9 cellular contexts compared by ENCODE assay signal in the genomic region with DNA sequence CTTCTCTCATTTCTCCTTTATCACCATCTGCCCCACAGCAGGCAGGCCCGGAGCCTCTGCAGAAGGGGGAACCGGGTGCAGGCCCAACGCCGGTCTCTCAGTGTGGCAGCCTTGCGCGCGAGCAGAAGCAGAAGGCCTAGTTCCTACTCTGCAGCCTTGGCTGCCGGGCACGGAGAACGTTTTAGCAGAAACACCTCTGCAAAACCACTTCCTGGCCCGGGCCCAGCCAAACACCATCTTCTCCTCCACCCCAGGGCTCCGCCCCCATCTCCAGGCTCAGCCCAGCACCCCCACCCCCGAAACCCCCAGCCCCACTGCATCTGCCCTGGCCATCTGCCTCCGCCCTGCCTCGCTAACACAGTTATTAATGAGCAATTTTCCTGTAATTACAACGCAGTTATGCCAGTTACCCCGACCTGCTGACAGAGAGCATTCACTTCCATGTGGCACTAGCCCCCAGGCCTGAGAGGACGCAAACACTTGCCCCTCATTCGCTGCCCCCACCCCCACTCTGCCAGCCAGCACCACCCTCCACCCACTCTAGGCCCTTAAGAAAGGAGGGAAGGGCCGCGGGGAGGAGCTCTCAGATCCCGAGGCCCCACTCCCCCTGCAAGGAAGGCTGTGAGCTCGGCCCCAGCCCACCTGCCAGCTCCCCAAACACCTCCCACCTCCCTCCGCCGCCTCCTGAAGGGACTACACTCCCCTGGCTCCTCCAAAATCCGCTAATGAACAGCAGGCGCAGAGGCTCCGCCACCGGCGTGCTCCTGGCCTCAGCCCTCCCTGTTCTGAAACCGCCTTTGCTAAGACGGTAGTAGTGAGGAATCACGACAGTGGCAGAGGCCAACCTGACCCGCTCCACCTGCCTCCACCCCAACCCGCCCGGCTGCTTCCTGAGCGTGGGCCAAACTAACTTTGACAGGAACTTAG. TPM values are rescaled to one million over a fixed set of nuclear protein-coding genes. Genes with fewer than 3 reads are reported as not detected.
DNase-seq lines count a peak whose midpoint lies in the region; ATAC-seq and TF ChIP-seq lines count a peak whose summit lies in the region.
"Had no signal": no experiment of that assay in that cellular context is flagged by ENCODE, and none has a peak within 500 bp of the region (broad histone marks: within the 10 kb centered on the region; RNA-seq: fewer than 3 reads in every experiment).

No MANE protein-coding gene starts in this region.

- no peaks in the 10 kb centered on the region for H3K27me3 Mint-ChIP-seq in activated T-cell treated with anti-CD3 and anti-CD28 coated beads, Interleukin-2, amount 50 U/mL, for 24 hours

- H3K9me3 ChIP-seq in heart right ventricle = no peaks in the 10 kb centered on the region

- intact Hi-C loops in heart right ventricle (cut with DNase I) = no loop called here

- H3K9me3 Mint-ChIP-seq in activated T-cell treated with anti-CD3 and anti-CD28 coated beads, Interleukin-2, amount 50 U/mL, for 24 hours = no peaks in the 10 kb centered on the region

- peaks cover 0 to 61% (median 34%) of the 10 kb centered on the region in 7 donors for H3K27me3 ChIP-seq in heart right ventricle

- H3K4me1 Mint-ChIP-seq in activated T-cell treated with anti-CD3 and anti-CD28 coated beads, Interleukin-2, amount 50 U/mL, for 24 hours (ENCODE audit: low read depth) = peaks cover 61% of the 10 kb centered on the region

- H3K4me1 ChIP-seq in heart right ventricle = peaks cover 0 to 16% (median 0%) of the 10 kb centered on the region in 9 donors
- H3K4me1 ChIP-seq: parathyroid adenoma had no signal

- TF ChIP-seq CTCF in C4-2B (conservative IDR thresholded peaks at IDR 0.05) (no peak), heart right ventricle (IDR thresholded peaks at IDR 0.05) (no peak)

- 52 to 57% methylated on average over 37 of the region's 37 CpGs for WGBS in heart right ventricle, 2 donors

- peak overlapping the region; percentile 99 for H3K27ac Mint-ChIP-seq in activated T-cell treated with anti-CD3 and anti-CD28 coated beads, Interleukin-2, amount 50 U/mL, for 24 hours

- H3K27ac ChIP-seq in C4-2B (peak overlapping the region; percentile 51), heart right ventricle (peak overlapping the region in 2 of 10 donors; percentile 15 to 84)
- H3K27ac ChIP-seq: parathyroid adenoma had no signal

- peak; percentile 92 for DNase-seq in NCI-H748 (lab: John Stamatoyannopoulos, UW; ENCODE audit: unreplicated experiment)
- peak; percentile 88 for DNase-seq in activated T-cell treated with anti-CD3 and anti-CD28 coated beads, Interleukin-2, amount 50 U/mL, for 24 hours
- no peak for DNase-seq in heart right ventricle
- DNase-seq in stimulated activated CD4-positive, alpha-beta T cell treated with anti-CD3 and anti-CD28 coated beads, Interleukin-15, amount 100 ng/mL, for 48 hours (ENCODE audit: low read depth in 2 of 2) = peak; percentile 75 to 83
- no peak for DNase-seq in 8988T

- ATAC-seq in GM19467 (IDR thresholded peaks at IDR 0.05; ENCODE audit: unreplicated experiment) = peak; percentile 53
- peak in 3 of 8 donors; percentile 13 to 47 (median 35) for ATAC-seq in heart right ventricle
- ATAC-seq in HG02610 (IDR thresholded peaks at IDR 0.05; ENCODE audit: unreplicated experiment) = no peak

- H3K4me3 ChIP-seq in heart right ventricle = peak overlapping the region in 7 of 10 donors; percentile 3 to 46 (median 36)

- no peaks in the 10 kb centered on the region for H3K36me3 ChIP-seq in heart right ventricle

- H3K36me3 Mint-ChIP-seq in activated T-cell treated with anti-CD3 and anti-CD28 coated beads, Interleukin-2, amount 50 U/mL, for 24 hours (ENCODE audit: low read depth) = peaks cover 3% of the 10 kb centered on the region

- peak overlapping the region; percentile 87 for H3K4me3 Mint-ChIP-seq in activated T-cell treated with anti-CD3 and anti-CD28 coated beads, Interleukin-2, amount 50 U/mL, for 24 hours

RNA-seq across cellular contexts. Expression of a gene that starts 44.7 kb away (rescaled TPM):
- 10 to 100 TPM; 42.3 to 90.6 (median 48.0) TPM for total RNA-seq in heart right ventricle
- 10 to 100 TPM; 28.1 to 39.9 TPM for polyA plus RNA-seq in heart right ventricle

Comparison
In these comparisons a context has a peak if more than half of its experiments do, and no peak if none do; other contexts are left out.
1. DNase-seq: peak in NCI-H748 (single experiment), activated T-cell treated with anti-CD3 and anti-CD28 coated beads, Interleukin-2, amount 50 U/mL, for 24 hours (single experiment) and stimulated activated CD4-positive, alpha-beta T cell treated with anti-CD3 and anti-CD28 coated beads, Interleukin-15, amount 100 ng/mL, for 48 hours (2 of 2); none in heart right ventricle (0 of 2) and 8988T (single experiment).